ENCODE assay signal across 9 cellular contexts in the genomic region with DNA sequence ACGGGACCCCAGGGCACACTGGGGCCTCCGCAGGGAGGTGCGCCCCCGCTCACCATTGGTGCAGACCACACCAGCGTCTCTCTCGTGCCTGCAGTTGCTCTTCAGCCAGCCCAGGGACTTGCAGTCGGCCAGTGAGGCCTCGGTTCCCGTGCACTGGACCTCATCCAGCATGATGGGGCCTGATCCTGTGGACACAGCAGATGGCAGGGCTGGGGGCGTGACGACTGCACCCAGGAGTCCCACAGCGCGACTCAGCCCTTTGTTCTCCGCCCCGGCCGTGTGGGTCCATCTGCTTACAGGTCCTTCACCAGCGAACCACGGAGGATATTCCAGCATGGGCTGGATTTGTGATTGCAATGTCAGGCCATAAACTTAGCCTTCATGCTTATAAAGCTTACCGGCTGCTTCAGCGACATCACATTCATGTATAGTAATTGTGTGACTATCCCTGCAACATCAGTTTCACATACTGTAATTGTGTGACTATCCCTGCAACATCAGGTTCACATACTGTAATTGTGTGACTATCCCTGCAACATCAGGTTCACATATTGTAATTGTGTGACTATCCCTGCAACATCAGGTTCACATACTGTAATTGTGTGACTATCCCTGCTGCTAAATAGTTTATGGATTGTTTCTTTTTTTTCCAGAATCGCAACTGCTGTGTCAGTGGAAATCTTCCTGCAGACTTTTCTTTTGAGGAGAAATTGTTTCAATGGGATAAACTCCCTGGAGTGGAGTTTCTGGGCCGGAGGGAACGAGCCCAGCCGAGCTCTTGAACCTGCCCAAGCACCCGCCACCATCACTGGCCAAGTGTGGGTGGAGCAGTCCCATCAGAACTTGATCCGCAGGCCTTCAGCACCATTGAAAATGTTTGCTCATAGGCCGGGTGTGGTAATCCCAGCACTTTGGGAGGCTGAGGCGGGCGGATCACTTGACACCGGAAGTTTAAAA. TPM values are rescaled to one million over a fixed set of nuclear protein-coding genes. Genes with fewer than 3 reads are reported as not detected.
DNase-seq lines count a peak whose midpoint lies in the region; ATAC-seq and TF ChIP-seq lines count a peak whose summit lies in the region.
"Had no signal": no experiment of that assay in that cellular context is flagged by ENCODE, and none has a peak within 500 bp of the region (broad histone marks: within the 10 kb centered on the region; RNA-seq: fewer than 3 reads in every experiment).

No MANE protein-coding gene starts in this region.

- peak overlapping the region in 11 of 12 donors; percentile 4 to 79 (median 54) for H3K27ac ChIP-seq in heart left ventricle

- TF ChIP-seq CTCF in heart left ventricle (IDR thresholded peaks at IDR 0.05), result no peak

- no peaks in the 10 kb centered on the region for H3K27me3 ChIP-seq in heart left ventricle

- H3K36me3 Mint-ChIP-seq in activated T-cell treated with anti-CD3 and anti-CD28 coated beads, Interleukin-2, amount 50 U/mL, for 24 hours (ENCODE audit: low read depth), result peaks cover 8% of the 10 kb centered on the region
- H3K36me3 Mint-ChIP-seq in T-helper 17 cell (ENCODE audit: low read depth), result peaks cover 3% of the 10 kb centered on the region

- peaks cover 0 to 87% (median 58%) of the 10 kb centered on the region in 12 donors for H3K4me1 ChIP-seq in heart left ventricle

- ATAC-seq in T-helper 17 cell, result peak; percentile 39
- ATAC-seq in heart left ventricle, result peak in 2 of 4 donors; percentile 11 to 25
- peak; percentile 74 for ATAC-seq in sciatic nerve
- no peak for ATAC-seq in GM19351 (IDR thresholded peaks at IDR 0.05; ENCODE audit: unreplicated experiment)
- no peak for ATAC-seq in HG03039 (IDR thresholded peaks at IDR 0.05; ENCODE audit: unreplicated experiment)

- no peak for TF ChIP-seq POLR2A in heart left ventricle (IDR thresholded peaks at IDR 0.05)

- no peaks in the 10 kb centered on the region for H3K9me3 ChIP-seq in T-helper 17 cell (ENCODE audit: control insufficient read depth, low read length, poor library complexity, severe bottlenecking)
- H3K9me3 ChIP-seq in heart left ventricle, result no peaks in the 10 kb centered on the region

- peak overlapping the region; percentile 31 for H3K27ac Mint-ChIP-seq in activated T-cell treated with anti-CD3 and anti-CD28 coated beads, Interleukin-2, amount 50 U/mL, for 24 hours
- H3K27ac Mint-ChIP-seq in T-helper 17 cell, result no peak overlapping the region

- H3K4me3 ChIP-seq in heart left ventricle, result peak overlapping the region in 4 of 12 donors; percentile 17 to 41 (median 26)

- intact Hi-C loops in heart left ventricle (cut with DNase I), result loop anchor here in 6 of 10 donors (5.0 to 10.0 kb wide), 6 partner anchors 43 to 480 kb away; partner anchors contain the start of gene TIMP2 (in 2 of the 6)
- intact Hi-C loops in sciatic nerve (cut with DNase I), result loop anchor here (5.0 kb wide), 1 partner anchor 108 kb away; no protein-coding TSS in a partner anchor

- H3K9me3 Mint-ChIP-seq in activated T-cell treated with anti-CD3 and anti-CD28 coated beads, Interleukin-2, amount 50 U/mL, for 24 hours, result no peaks in the 10 kb centered on the region

- 39 to 65% (median 56%) methylated on average over 13 to 30 of the region's 30 CpGs for WGBS in heart left ventricle, 4 donors

- H3K36me3 ChIP-seq in heart left ventricle, result peaks cover 0 to 43% (median 10%) of the 10 kb centered on the region in 9 donors

- no peaks in the 10 kb centered on the region for H3K27me3 Mint-ChIP-seq in activated T-cell treated with anti-CD3 and anti-CD28 coated beads, Interleukin-2, amount 50 U/mL, for 24 hours
- H3K27me3 Mint-ChIP-seq in T-helper 17 cell, result no peaks in the 10 kb centered on the region

- H3K4me1 Mint-ChIP-seq in activated T-cell treated with anti-CD3 and anti-CD28 coated beads, Interleukin-2, amount 50 U/mL, for 24 hours (ENCODE audit: low read depth), result peaks cover 27% of the 10 kb centered on the region
- H3K4me1 Mint-ChIP-seq in T-helper 17 cell, result peaks cover 17% of the 10 kb centered on the region

- no peak for DNase-seq in activated T-cell treated with anti-CD3 and anti-CD28 coated beads, Interleukin-2, amount 50 U/mL, for 24 hours
- no peak for DNase-seq in activated T-cell treated with anti-CD3 and anti-CD28 coated beads, Interleukin-2, amount 50 U/mL, for 1 hour
- no peak for DNase-seq in T-helper 17 cell
- peak in 3 of 5 donors; percentile 52 to 69 (median 55) for DNase-seq in heart left ventricle
- DNase-seq in sciatic nerve (ENCODE audit: low spot score), result no peak
- no peak for DNase-seq in activated naive CD4-positive, alpha-beta T cell treated with anti-CD3 and anti-CD28 coated beads, Interleukin-2, amount 50 U/mL, for 16 hours
- DNase-seq: DND-41 had no signal

- no peak overlapping the region for H3K4me3 Mint-ChIP-seq in activated T-cell treated with anti-CD3 and anti-CD28 coated beads, Interleukin-2, amount 50 U/mL, for 24 hours
- H3K4me3 Mint-ChIP-seq in T-helper 17 cell, result no peak overlapping the region

RNA-seq across cellular contexts. Expression of gene LGALS3BP, which starts 4.8 kb away (rescaled TPM):
- total RNA-seq in T-helper 17 cell (10 to 100 TPM; 31.7 to 45.2 TPM), heart left ventricle (1,000 to 10,000 TPM in 1 of 9 donors, 100 to 1,000 TPM in 8; 250 to 1,343 (median 688) TPM), sciatic nerve (147 TPM)
- 100 to 1,000 TPM; 178 to 363 TPM for polyA plus RNA-seq in heart left ventricle

RNA-seq across cellular contexts. Expression of gene CANT1, which starts 34.7 kb away (rescaled TPM):
- total RNA-seq in T-helper 17 cell, result 10 to 100 TPM; 47.8 to 50.2 TPM
- total RNA-seq in heart left ventricle, result 10 to 100 TPM; 20.4 to 43.7 (median 24.1) TPM
- 10 to 100 TPM in 1 of 2 donors, 1 to 10 TPM in 1; 5.1 to 46.2 TPM for polyA plus RNA-seq in heart left ventricle
- 28.9 TPM for total RNA-seq in sciatic nerve

RNA-seq across cellular contexts. Expression of gene C1QTNF1, which starts 49.1 kb away (rescaled TPM):
- under 1 TPM in 1 of 2 donors, not detected in 1; 0.13 TPM for total RNA-seq in T-helper 17 cell
- 100 to 1,000 TPM in 4 of 9 donors, 10 to 100 TPM in 5; 37.0 to 406 (median 66.2) TPM for total RNA-seq in heart left ventricle
- 100 to 1,000 TPM in 1 of 2 donors, 10 to 100 TPM in 1; 85.5 to 189 TPM for polyA plus RNA-seq in heart left ventricle
- 22.6 TPM for total RNA-seq in sciatic nerve

RNA-seq across cellular contexts. Expression of gene TIMP2, which starts 49.7 kb away (rescaled TPM):
- total RNA-seq in T-helper 17 cell (1 to 10 TPM; 4.1 to 6.7 TPM), heart left ventricle (100 to 1,000 TPM in 4 of 9 donors, 10 to 100 TPM in 5; 65.6 to 201 (median 98.3) TPM), sciatic nerve (720 TPM)
- 10 to 100 TPM; 25.1 to 54.4 TPM for polyA plus RNA-seq in heart left ventricle

Comparison
In these comparisons a context has a peak if more than half of its experiments do, and no peak if none do; other contexts are left out.
1. DNase-seq: peak in heart left ventricle (3 of 5); none in activated T-cell treated with anti-CD3 and anti-CD28 coated beads, Interleukin-2, amount 50 U/mL, for 24 hours (single experiment), activated T-cell treated with anti-CD3 and anti-CD28 coated beads, Interleukin-2, amount 50 U/mL, for 1 hour (single experiment), T-helper 17 cell (0 of 3), sciatic nerve (single experiment) and activated naive CD4-positive, alpha-beta T cell treated with anti-CD3 and anti-CD28 coated beads, Interleukin-2, amount 50 U/mL, for 16 hours (single experiment).
2. ATAC-seq: peak in T-helper 17 cell (single experiment) and sciatic nerve (single experiment); none in GM19351 (single experiment) and HG03039 (single experiment).
3. RNA of gene C1QTNF1, which starts 49.1 kb away (total RNA-seq): 37.0 to 406 TPM in heart left ventricle and 22.6 TPM in sciatic nerve (single experiment); 0.13 TPM in T-helper 17 cell; every median in the first group is over 10 times any median in the second.